ENCODE assay signal across 20 cellular contexts in genomic region chr15:63573533-63573932, GRCh38. TPM values are rescaled to one million over a fixed set of nuclear protein-coding genes. Genes with fewer than 3 reads are reported as not detected.
DNase-seq lines count a peak whose midpoint lies in the region; ATAC-seq and FAIRE-seq lines count a peak whose summit lies in the region.
"Had no signal": no experiment of that assay in that cellular context is flagged by ENCODE, and none has a peak within 500 bp of the region (broad histone marks: within the 10 kb centered on the region; RNA-seq: fewer than 3 reads in every experiment).

No MANE protein-coding gene starts in this region.

- ATAC-seq in T-helper 17 cell, result no peak

- H3K9me3 Mint-ChIP-seq in activated naive CD8-positive, alpha-beta T cell (ENCODE audit: low read depth), result no peaks in the 10 kb centered on the region
- no peaks in the 10 kb centered on the region for H3K9me3 Mint-ChIP-seq in activated naive CD8-positive, alpha-beta T cell treated with anti-CD3 and anti-CD28 coated beads for 36 hours
- H3K9me3 Mint-ChIP-seq: dendritic cell treated with granulocyte-macrophage colony-stimulating factor and Interleukin-4, amounts not matched to agents 40 ng/mL and 50 ng/mL, for 4 days had no signal

- no peak for DNase-seq in activated naive CD8-positive, alpha-beta T cell treated with anti-CD3 and anti-CD28 coated beads for 36 hours
- DNase-seq in T-helper 17 cell (no peak), fibroblast of gingiva (ENCODE audit: low read depth) (peak; percentile 16), urothelium cell line (ENCODE audit: low spot score) (no peak), NCI-H446 (lab: John Stamatoyannopoulos, UW) (no peak), AML-193 (lab: John Stamatoyannopoulos, UW) (no peak)
- DNase-seq: activated gamma-delta T cell, Caco-2, H7, left ventricle myocardium inferior, MM.1S, NCI-H146, NCI-H2227 treated with DMSO at 0.1 percent for 48 hours, stomach, upper lobe of right lung had no signal

- H3K4me3 Mint-ChIP-seq in activated naive CD8-positive, alpha-beta T cell, result no peak overlapping the region
- H3K4me3 Mint-ChIP-seq in activated naive CD8-positive, alpha-beta T cell treated with anti-CD3 and anti-CD28 coated beads for 36 hours, result no peak overlapping the region
- H3K4me3 Mint-ChIP-seq in T-helper 17 cell, result no peak overlapping the region
- H3K4me3 Mint-ChIP-seq: dendritic cell treated with granulocyte-macrophage colony-stimulating factor and Interleukin-4, amounts not matched to agents 40 ng/mL and 50 ng/mL, for 4 days had no signal

- H3K27me3 Mint-ChIP-seq in activated naive CD8-positive, alpha-beta T cell, result no peaks in the 10 kb centered on the region
- H3K27me3 Mint-ChIP-seq in activated naive CD8-positive, alpha-beta T cell treated with anti-CD3 and anti-CD28 coated beads for 36 hours, result no peaks in the 10 kb centered on the region
- H3K27me3 Mint-ChIP-seq in T-helper 17 cell, result no peaks in the 10 kb centered on the region
- H3K27me3 Mint-ChIP-seq: dendritic cell treated with granulocyte-macrophage colony-stimulating factor and Interleukin-4, amounts not matched to agents 40 ng/mL and 50 ng/mL, for 4 days had no signal

- H3K27ac Mint-ChIP-seq in activated naive CD8-positive, alpha-beta T cell, result peak overlapping the region; percentile 24
- no peak overlapping the region for H3K27ac Mint-ChIP-seq in activated naive CD8-positive, alpha-beta T cell treated with anti-CD3 and anti-CD28 coated beads for 36 hours
- peak overlapping the region; percentile 73 for H3K27ac Mint-ChIP-seq in T-helper 17 cell

- H3K36me3 Mint-ChIP-seq in activated naive CD8-positive, alpha-beta T cell, result peaks cover 9% of the 10 kb centered on the region
- peaks cover 10% of the 10 kb centered on the region for H3K36me3 Mint-ChIP-seq in activated naive CD8-positive, alpha-beta T cell treated with anti-CD3 and anti-CD28 coated beads for 36 hours
- peaks cover 8% of the 10 kb centered on the region for H3K36me3 Mint-ChIP-seq in T-helper 17 cell (ENCODE audit: low read depth)

- FAIRE-seq in urothelium cell line (lab: Jason Lieb, UNC), result peak; percentile 40
- FAIRE-seq: G401.6, GM19239 had no signal

- H3K9me3 ChIP-seq in T-helper 17 cell (ENCODE audit: control insufficient read depth, low read length, poor library complexity, severe bottlenecking), result no peaks in the 10 kb centered on the region
- H3K9me3 ChIP-seq: Caco-2, left ventricle myocardium inferior, right atrium auricular region, stomach, upper lobe of right lung had no signal

- H3K4me1 Mint-ChIP-seq in activated naive CD8-positive, alpha-beta T cell (ENCODE audit: low read depth), result peaks cover 10% of the 10 kb centered on the region
- H3K4me1 Mint-ChIP-seq in activated naive CD8-positive, alpha-beta T cell treated with anti-CD3 and anti-CD28 coated beads for 36 hours, result peaks cover 15% of the 10 kb centered on the region
- peaks cover 15% of the 10 kb centered on the region for H3K4me1 Mint-ChIP-seq in T-helper 17 cell

RNA-seq across cellular contexts. Expression of gene FBXL22, which starts 23.7 kb away (rescaled TPM):
- total RNA-seq in activated naive CD8-positive, alpha-beta T cell treated with anti-CD3 and anti-CD28 coated beads for 36 hours, result under 1 TPM; 0.52 to 0.76 TPM
- 1 to 10 TPM in 1 of 2 donors, under 1 TPM in 1; 0.81 to 1.1 TPM for total RNA-seq in T-helper 17 cell
- total RNA-seq: Caco-2 had no signal
